Comparison of ENCODE assay signal across 8 cellular contexts in the genomic region with DNA sequence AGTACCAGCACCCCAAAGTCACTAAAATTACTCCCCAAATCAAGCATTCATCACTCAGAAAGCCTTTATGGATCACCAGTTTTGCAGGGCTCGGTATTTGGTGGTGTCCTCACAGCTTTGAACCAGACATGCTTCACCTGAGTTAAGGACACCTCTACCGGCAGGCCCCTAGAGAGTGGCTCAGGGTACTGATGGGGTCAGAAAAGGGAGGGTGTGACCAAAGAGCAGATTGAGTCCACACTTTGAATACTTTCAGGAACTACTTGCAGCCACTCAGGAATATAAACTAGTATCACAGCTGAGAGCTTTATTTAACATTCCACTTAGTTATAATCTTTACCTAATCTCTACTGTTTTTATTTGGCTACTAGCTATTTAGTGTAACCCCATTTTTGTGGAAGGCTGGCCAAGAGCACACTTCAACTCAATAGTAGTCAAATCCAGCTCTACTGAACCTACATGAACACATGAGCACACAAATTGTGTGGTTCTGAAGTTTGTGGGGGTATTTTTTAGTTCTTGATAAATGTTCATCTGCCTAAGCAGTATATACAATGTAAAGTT.
"Had no signal": no experiment of that assay in that cellular context is flagged by ENCODE, and none has a peak within 500 bp of the region (broad histone marks: within the 10 kb centered on the region; RNA-seq: fewer than 3 reads in every experiment).

No MANE protein-coding gene starts in this region.

- H3K4me3 ChIP-seq: GM23338, HAP-1 had no signal

- H3K36me3 ChIP-seq: HAP-1 had no signal

- H3K27ac Mint-ChIP-seq: GM23338, HFFc6, IgD-negative memory B cell had no signal

- ATAC-seq: GM23338, HCT116, HepG2 had no signal

- H3K27me3 Mint-ChIP-seq: IgD-negative memory B cell had no signal

- H3K27ac ChIP-seq: HL-60 had no signal

- H3K4me1 ChIP-seq: HAP-1 had no signal

- DNase-seq: HFFc6, KBM-7 had no signal

- H3K4me2 ChIP-seq: GM23338 had no signal

- H3K4me1 Mint-ChIP-seq: GM23338 had no signal

- H3K4me3 Mint-ChIP-seq: GM23338, HFFc6, IgD-negative memory B cell had no signal

- H2AFZ ChIP-seq: GM23338 had no signal
